In genomic region chr17:38667099-38667786, GRCh38 we compare ENCODE assay signal across 1 cellular context.
TF ChIP-seq lines count a peak whose summit lies in the region.

No MANE protein-coding gene starts in this region.

TF ChIP-seq in HEK293, 187 proteins besides CTCF, POLR2A, EP300 and RAD21 (continued from another document and continues in another):
- TF ChIP-seq, protein P1, sequence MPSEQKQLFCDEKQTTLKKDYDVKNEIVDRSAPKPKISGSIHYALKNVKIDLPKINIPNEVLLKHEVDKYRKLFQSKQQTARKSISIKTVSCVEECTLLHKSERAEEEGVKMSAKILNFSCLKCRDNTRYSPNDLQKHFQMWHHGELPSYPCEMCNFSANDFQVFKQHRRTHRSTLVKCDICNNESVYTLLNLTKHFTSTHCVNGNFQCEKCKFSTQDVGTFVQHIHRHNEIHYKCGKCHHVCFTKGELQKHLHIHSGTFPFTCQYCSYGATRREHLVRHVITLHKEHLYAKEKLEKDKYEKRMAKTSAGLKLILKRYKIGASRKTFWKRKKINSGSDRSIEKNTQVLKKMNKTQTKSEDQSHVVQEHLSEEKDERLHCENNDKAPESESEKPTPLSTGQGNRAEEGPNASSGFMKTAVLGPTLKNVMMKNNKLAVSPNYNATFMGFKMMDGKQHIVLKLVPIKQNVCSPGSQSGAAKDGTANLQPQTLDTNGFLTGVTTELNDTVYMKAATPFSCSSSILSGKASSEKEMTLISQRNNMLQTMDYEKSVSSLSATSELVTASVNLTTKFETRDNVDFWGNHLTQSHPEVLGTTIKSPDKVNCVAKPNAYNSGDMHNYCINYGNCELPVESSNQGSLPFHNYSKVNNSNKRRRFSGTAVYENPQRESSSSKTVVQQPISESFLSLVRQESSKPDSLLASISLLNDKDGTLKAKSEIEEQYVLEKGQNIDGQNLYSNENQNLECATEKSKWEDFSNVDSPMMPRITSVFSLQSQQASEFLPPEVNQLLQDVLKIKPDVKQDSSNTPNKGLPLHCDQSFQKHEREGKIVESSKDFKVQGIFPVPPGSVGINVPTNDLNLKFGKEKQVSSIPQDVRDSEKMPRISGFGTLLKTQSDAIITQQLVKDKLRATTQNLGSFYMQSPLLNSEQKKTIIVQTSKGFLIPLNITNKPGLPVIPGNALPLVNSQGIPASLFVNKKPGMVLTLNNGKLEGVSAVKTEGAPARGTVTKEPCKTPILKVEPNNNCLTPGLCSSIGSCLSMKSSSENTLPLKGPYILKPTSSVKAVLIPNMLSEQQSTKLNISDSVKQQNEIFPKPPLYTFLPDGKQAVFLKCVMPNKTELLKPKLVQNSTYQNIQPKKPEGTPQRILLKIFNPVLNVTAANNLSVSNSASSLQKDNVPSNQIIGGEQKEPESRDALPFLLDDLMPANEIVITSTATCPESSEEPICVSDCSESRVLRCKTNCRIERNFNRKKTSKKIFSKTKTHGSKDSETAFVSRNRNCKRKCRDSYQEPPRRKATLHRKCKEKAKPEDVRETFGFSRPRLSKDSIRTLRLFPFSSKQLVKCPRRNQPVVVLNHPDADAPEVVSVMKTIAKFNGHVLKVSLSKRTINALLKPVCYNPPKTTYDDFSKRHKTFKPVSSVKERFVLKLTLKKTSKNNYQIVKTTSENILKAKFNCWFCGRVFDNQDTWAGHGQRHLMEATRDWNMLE (tag by site-specific recombination; conservative IDR thresholded peaks at IDR 0.05; ENCODE audit: low read depth): peak; percentile 98
- TF ChIP-seq ZNF707 (tag by site-specific recombination; IDR thresholded peaks at IDR 0.05): no peak
- 0 out of 2 replicates have a peak, but pooled peaks have one; percentile 41 for TF ChIP-seq ZNF211 (tag by site-specific recombination; IDR thresholded peaks at IDR 0.05; ENCODE audit: low read depth)
- TF ChIP-seq ZBTB21 (tag by site-specific recombination; IDR thresholded peaks at IDR 0.05): peak; percentile 75
- 0 out of 2 replicates have a peak, but pooled peaks have one; percentile 54 for TF ChIP-seq REPIN1 (tag by site-specific recombination; IDR thresholded peaks at IDR 0.05; ENCODE audit: low read depth)
- peak; percentile 22; the same call in 1 of the 2 replicates for TF ChIP-seq ZSCAN16 (tag by site-specific recombination; IDR thresholded peaks at IDR 0.05)
- TF ChIP-seq ZNF654 (tag by site-specific recombination; IDR thresholded peaks at IDR 0.05; ENCODE audit: low read depth): peak; percentile 99
- peak; percentile 98 for TF ChIP-seq ZNF19 (tag by site-specific recombination; IDR thresholded peaks at IDR 0.05; ENCODE audit: low read depth)
- TF ChIP-seq ZNF624 (tag by site-specific recombination; IDR thresholded peaks at IDR 0.05): no peak
- TF ChIP-seq ZNF391 (tag by site-specific recombination; IDR thresholded peaks at IDR 0.05; ENCODE audit: borderline replicate concordance, low read depth): no peak
- TF ChIP-seq PRDM1 (tag by site-specific recombination; IDR thresholded peaks at IDR 0.05): no peak
- no peak for TF ChIP-seq WT1 (tag by site-specific recombination; IDR thresholded peaks at IDR 0.05)
- peak; percentile 69; the same call in 1 of the 2 replicates for TF ChIP-seq ZNF155 (tag by site-specific recombination; IDR thresholded peaks at IDR 0.05)
- TF ChIP-seq ZFP37 (tag by site-specific recombination; IDR thresholded peaks at IDR 0.05): peak; percentile 92
- TF ChIP-seq, protein P2, sequence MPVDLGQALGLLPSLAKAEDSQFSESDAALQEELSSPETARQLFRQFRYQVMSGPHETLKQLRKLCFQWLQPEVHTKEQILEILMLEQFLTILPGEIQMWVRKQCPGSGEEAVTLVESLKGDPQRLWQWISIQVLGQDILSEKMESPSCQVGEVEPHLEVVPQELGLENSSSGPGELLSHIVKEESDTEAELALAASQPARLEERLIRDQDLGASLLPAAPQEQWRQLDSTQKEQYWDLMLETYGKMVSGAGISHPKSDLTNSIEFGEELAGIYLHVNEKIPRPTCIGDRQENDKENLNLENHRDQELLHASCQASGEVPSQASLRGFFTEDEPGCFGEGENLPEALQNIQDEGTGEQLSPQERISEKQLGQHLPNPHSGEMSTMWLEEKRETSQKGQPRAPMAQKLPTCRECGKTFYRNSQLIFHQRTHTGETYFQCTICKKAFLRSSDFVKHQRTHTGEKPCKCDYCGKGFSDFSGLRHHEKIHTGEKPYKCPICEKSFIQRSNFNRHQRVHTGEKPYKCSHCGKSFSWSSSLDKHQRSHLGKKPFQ (tag by site-specific recombination; IDR thresholded peaks at IDR 0.05): peak; percentile 72; the same call in 1 of the 2 replicates
- TF ChIP-seq, protein P3, sequence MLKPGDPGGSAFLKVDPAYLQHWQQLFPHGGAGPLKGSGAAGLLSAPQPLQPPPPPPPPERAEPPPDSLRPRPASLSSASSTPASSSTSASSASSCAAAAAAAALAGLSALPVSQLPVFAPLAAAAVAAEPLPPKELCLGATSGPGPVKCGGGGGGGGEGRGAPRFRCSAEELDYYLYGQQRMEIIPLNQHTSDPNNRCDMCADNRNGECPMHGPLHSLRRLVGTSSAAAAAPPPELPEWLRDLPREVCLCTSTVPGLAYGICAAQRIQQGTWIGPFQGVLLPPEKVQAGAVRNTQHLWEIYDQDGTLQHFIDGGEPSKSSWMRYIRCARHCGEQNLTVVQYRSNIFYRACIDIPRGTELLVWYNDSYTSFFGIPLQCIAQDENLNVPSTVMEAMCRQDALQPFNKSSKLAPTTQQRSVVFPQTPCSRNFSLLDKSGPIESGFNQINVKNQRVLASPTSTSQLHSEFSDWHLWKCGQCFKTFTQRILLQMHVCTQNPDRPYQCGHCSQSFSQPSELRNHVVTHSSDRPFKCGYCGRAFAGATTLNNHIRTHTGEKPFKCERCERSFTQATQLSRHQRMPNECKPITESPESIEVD (tag by site-specific recombination; IDR thresholded peaks at IDR 0.05): no peak
- TF ChIP-seq INSM2 (tag by site-specific recombination; IDR thresholded peaks at IDR 0.05): no peak; the same call in 1 of the 2 replicates
- 0 out of 2 replicates have a peak, but pooled peaks have one; percentile 49 for TF ChIP-seq ZNF23 (tag by site-specific recombination; IDR thresholded peaks at IDR 0.05; ENCODE audit: borderline replicate concordance)
- peak; percentile 79 for TF ChIP-seq RBAK (tag by site-specific recombination; IDR thresholded peaks at IDR 0.05)
- no peak for TF ChIP-seq ZNF10 (tag by site-specific recombination; IDR thresholded peaks at IDR 0.05)
- TF ChIP-seq GLI2 (tag by site-specific recombination; IDR thresholded peaks at IDR 0.05; ENCODE audit: borderline replicate concordance, low read depth): no peak; the same call in 1 of the 2 replicates
- TF ChIP-seq IKZF3 (tag by site-specific recombination; IDR thresholded peaks at IDR 0.05): peak; percentile 79
- peak; percentile 84 for TF ChIP-seq REST (tag by site-specific recombination; IDR thresholded peaks at IDR 0.05)
- TF ChIP-seq, protein P4, sequence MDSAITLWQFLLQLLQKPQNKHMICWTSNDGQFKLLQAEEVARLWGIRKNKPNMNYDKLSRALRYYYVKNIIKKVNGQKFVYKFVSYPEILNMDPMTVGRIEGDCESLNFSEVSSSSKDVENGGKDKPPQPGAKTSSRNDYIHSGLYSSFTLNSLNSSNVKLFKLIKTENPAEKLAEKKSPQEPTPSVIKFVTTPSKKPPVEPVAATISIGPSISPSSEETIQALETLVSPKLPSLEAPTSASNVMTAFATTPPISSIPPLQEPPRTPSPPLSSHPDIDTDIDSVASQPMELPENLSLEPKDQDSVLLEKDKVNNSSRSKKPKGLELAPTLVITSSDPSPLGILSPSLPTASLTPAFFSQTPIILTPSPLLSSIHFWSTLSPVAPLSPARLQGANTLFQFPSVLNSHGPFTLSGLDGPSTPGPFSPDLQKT (IDR thresholded peaks at IDR 0.05; ENCODE audit: borderline replicate concordance, low read depth, low read length): no peak
- no peak for TF ChIP-seq ZNF571 (tag by site-specific recombination; IDR thresholded peaks at IDR 0.05)
- no peak for TF ChIP-seq SCRT1 (tag by site-specific recombination; IDR thresholded peaks at IDR 0.05; ENCODE audit: borderline replicate concordance)
- 0 out of 2 replicates have a peak, but pooled peaks have one; percentile 39 for TF ChIP-seq ZNF76 (tag by site-specific recombination; IDR thresholded peaks at IDR 0.05; ENCODE audit: borderline replicate concordance, low read depth)
- TF ChIP-seq, protein P5, sequence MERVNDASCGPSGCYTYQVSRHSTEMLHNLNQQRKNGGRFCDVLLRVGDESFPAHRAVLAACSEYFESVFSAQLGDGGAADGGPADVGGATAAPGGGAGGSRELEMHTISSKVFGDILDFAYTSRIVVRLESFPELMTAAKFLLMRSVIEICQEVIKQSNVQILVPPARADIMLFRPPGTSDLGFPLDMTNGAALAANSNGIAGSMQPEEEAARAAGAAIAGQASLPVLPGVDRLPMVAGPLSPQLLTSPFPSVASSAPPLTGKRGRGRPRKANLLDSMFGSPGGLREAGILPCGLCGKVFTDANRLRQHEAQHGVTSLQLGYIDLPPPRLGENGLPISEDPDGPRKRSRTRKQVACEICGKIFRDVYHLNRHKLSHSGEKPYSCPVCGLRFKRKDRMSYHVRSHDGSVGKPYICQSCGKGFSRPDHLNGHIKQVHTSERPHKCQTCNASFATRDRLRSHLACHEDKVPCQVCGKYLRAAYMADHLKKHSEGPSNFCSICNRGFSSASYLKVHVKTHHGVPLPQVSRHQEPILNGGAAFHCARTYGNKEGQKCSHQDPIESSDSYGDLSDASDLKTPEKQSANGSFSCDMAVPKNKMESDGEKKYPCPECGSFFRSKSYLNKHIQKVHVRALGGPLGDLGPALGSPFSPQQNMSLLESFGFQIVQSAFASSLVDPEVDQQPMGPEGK (tag by site-specific recombination; IDR thresholded peaks at IDR 0.05): no peak
- TF ChIP-seq, protein P6, sequence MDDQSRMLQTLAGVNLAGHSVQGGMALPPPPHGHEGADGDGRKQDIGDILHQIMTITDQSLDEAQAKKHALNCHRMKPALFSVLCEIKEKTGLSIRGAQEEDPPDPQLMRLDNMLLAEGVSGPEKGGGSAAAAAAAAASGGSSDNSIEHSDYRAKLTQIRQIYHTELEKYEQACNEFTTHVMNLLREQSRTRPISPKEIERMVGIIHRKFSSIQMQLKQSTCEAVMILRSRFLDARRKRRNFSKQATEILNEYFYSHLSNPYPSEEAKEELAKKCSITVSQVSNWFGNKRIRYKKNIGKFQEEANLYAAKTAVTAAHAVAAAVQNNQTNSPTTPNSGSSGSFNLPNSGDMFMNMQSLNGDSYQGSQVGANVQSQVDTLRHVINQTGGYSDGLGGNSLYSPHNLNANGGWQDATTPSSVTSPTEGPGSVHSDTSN (CRISPR knock-in tag; IDR thresholded peaks at IDR 0.05): no peak
- peak; percentile 99 for TF ChIP-seq ZNF433 (tag by site-specific recombination; IDR thresholded peaks at IDR 0.05; ENCODE audit: low read depth)
- no peak for TF ChIP-seq ZNF350 (tag by site-specific recombination; IDR thresholded peaks at IDR 0.05)
- TF ChIP-seq ZNF555 (tag by site-specific recombination; conservative IDR thresholded peaks at IDR 0.05): peak; percentile 99
- TF ChIP-seq TRIM28 (IDR thresholded peaks at IDR 0.05; ENCODE audit: borderline replicate concordance, low read length): no peak
- TF ChIP-seq ZNF280D (tag by site-specific recombination; IDR thresholded peaks at IDR 0.05): peak; percentile 86; the same call in 1 of the 2 replicates
